In genomic region chr15:64803526-64803925, GRCh38 we compare ENCODE assay signal across 1 cellular context.
TF ChIP-seq lines count a peak whose summit lies in the region.

No MANE protein-coding gene starts in this region.

TF ChIP-seq in H1, 55 proteins besides CTCF, POLR2A, EP300 and RAD21:
- TF ChIP-seq CEBPB (IDR thresholded peaks at IDR 0.05; ENCODE audit: low read depth, low read length) (no peak), KDM1A (IDR thresholded peaks at IDR 0.05; ENCODE audit: borderline replicate concordance, low read length) (peak; percentile 64; the same call in 1 of the 2 replicates)
TF ChIP-seq in H1: peak in this region for 1.
